Comparison of ENCODE assay signal across 15 cellular contexts in genomic region chr10:4191354-4191753, GRCh38.
"Had no signal": no experiment of that assay in that cellular context is flagged by ENCODE, and none has a peak within 500 bp of the region (broad histone marks: within the 10 kb centered on the region; RNA-seq: fewer than 3 reads in every experiment).

No MANE protein-coding gene starts in this region.

- H3K27ac ChIP-seq: cardiac muscle cell, hepatocyte, suprapubic skin had no signal

- H3K27me3 ChIP-seq: cardiac muscle cell, hepatocyte, suprapubic skin had no signal

- ATAC-seq: left lobe of liver had no signal

- H3K36me3 ChIP-seq: cardiac muscle cell, suprapubic skin had no signal

- H3K9me3 ChIP-seq: suprapubic skin had no signal

- H3K4me3 ChIP-seq: cardiac muscle cell, hepatocyte, lung, suprapubic skin had no signal

- DNase-seq: activated CD4-positive, alpha-beta T cell treated with anti-CD3 and anti-CD28 coated beads, Interleukin-2, amount 50 U/mL, for 4 hours; activated gamma-delta T cell; effector CD8-positive, alpha-beta T cell; midbrain; nephron progenitor cell; nucleus accumbens; stimulated activated CD4-positive, alpha-beta T cell treated with anti-CD3 and anti-CD28 coated beads, Interleukin-12 subunit alpha, Interleukin-12 subunit beta, amount 100 ng/mL, for 4 hours; stimulated activated CD4-positive, alpha-beta T cell treated with anti-CD3 and anti-CD28 coated beads, Interleukin-1b, Interleukin-23, amount 100 ng/mL, for 48 hours; T-helper 2 cell; trophoblast cell had no signal
